In genomic region chr3:180827171-180827570, GRCh38 we compare ENCODE assay signal across 13 cellular contexts.
DNase-seq lines count a peak whose midpoint lies in the region; ATAC-seq lines count a peak whose summit lies in the region.
"Had no signal": no experiment of that assay in that cellular context is flagged by ENCODE, and none has a peak within 500 bp of the region (broad histone marks: within the 10 kb centered on the region; RNA-seq: fewer than 3 reads in every experiment).

No MANE protein-coding gene starts in this region.

- ATAC-seq in HG03097 (IDR thresholded peaks at IDR 0.05; ENCODE audit: low FRiP score, unreplicated experiment): no peak
- ATAC-seq: HCT116 had no signal

- DNase-seq in COR-L47 (lab: John Stamatoyannopoulos, UW): peak; percentile 21
- peak; percentile 91 for DNase-seq in NCI-H69 (lab: John Stamatoyannopoulos, UW)
- peak; percentile 11 for DNase-seq in midbrain (lab: John Stamatoyannopoulos, UW)
- no peak for DNase-seq in hepatic stellate cell (ENCODE audit: low spot score)
- DNase-seq in activated CD4-positive, alpha-beta T cell treated with anti-CD3 and anti-CD28 coated beads, Interleukin-2, amount 50 U/mL, for 48 hours: no peak
- DNase-seq: CD4-positive, alpha-beta T cell; DMS153; DMS79; GDM1; GOT3; H7 had no signal

Comparison
In these comparisons a context has a peak if more than half of its experiments do, and no peak if none do; other contexts are left out.
1. DNase-seq: peak in COR-L47 (single experiment), NCI-H69 (single experiment) and midbrain (single experiment); none in hepatic stellate cell (single experiment) and activated CD4-positive, alpha-beta T cell treated with anti-CD3 and anti-CD28 coated beads, Interleukin-2, amount 50 U/mL, for 48 hours (0 of 2).